ENCODE assay signal across 26 cellular contexts in genomic region chr4:178148106-178148505, GRCh38.
"Had no signal": no experiment of that assay in that cellular context is flagged by ENCODE, and none has a peak within 500 bp of the region (broad histone marks: within the 10 kb centered on the region; RNA-seq: fewer than 3 reads in every experiment).

No MANE protein-coding gene starts in this region.

- H3K27ac ChIP-seq: adrenal gland, Peyer's patch, SJSA1 had no signal

- DNase-seq: activated CD4-positive, alpha-beta memory T cell treated with anti-CD3 and anti-CD28 coated beads, Interleukin-2, amount 10 ng/mL, durations not matched to agents 7 days and 5 days; activated CD4-positive, alpha-beta T cell treated with anti-CD3 and anti-CD28 coated beads, Interleukin-2, amount 50 U/mL, for 1 hour; activated CD4-positive, CD25-positive, alpha-beta regulatory T cell; activated gamma-delta T cell treated with Interleukin-2 at 50 U/mL for 16 hours; activated naive CD4-positive, alpha-beta T cell treated with anti-CD3 and anti-CD28 coated beads, Interleukin-2, amount 10 ng/mL, durations not matched to agents 7 days and 5 days; activated naive CD8-positive, alpha-beta T cell treated with anti-CD3 and anti-CD28 coated beads for 36 hours; activated T-cell treated with anti-CD3 and anti-CD28 coated beads for 4 hours; activated T-cell treated with anti-CD3 and anti-CD28 coated beads, Interleukin-2, amount 50 U/mL, for 48 hours; adrenal gland; anterior cingulate cortex; caudate nucleus; MG63; MV-4-11; NCI-H1092 treated with DMSO at 0.1 percent for 48 hours; NCI-H1417 treated with DMSO at 0.1 percent for 48 hours; NCI-H1694; NCI-H2029; NCI-H2107; NCI-H510A treated with DMSO at 0.1 percent for 48 hours; NCI-H748 treated with DMSO at 0.1 percent for 48 hours; NK-92 treated with Interleukin-12 subunit alpha and Interleukin-12 subunit beta, amount 100 ng/mL, for 24 hours; OCI-M1; Peyer's patch; SHP77; SW 1271 had no signal

- H3K36me3 ChIP-seq: adrenal gland, MG63, Peyer's patch, SJSA1 had no signal

- H3K9me3 ChIP-seq: adrenal gland, Peyer's patch, SJSA1 had no signal

- H3K4me3 ChIP-seq: adrenal gland, MG63, Peyer's patch, SJSA1 had no signal

- H3K27me3 ChIP-seq: adrenal gland, MG63, Peyer's patch, SJSA1 had no signal

- H3K4me1 ChIP-seq: adrenal gland, Peyer's patch, SJSA1 had no signal
